12 cellular contexts compared by ENCODE assay signal in the genomic region with DNA sequence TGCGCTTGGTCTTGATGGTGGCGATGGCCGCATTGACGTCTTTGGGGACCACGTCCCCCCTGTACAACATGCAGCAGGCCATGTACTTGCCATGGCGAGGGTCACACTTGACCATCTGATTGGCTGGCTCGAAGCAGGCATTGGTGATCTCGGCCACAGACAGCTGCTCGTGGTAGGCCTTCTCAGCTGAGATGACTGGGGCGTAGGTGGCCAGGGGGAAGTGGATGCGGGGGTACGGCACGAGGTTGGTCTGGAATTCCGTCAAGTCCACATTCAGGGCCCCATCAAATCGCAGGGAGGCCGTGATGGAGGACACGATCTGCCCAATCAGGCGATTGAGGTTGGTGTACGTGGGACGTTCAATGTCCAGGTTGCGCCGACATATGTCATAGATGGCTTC. TPM values are rescaled to one million over a fixed set of nuclear protein-coding genes. Genes with fewer than 3 reads are reported as not detected.
DNase-seq lines count a peak whose midpoint lies in the region; ATAC-seq and TF ChIP-seq lines count a peak whose summit lies in the region.
"Not testable (repeated sequence)": the region's sequence is repeated elsewhere in the genome, so short reads cannot be mapped to it uniquely, and the experiment has no call there.
"Had no signal": no experiment of that assay in that cellular context is flagged by ENCODE, and none has a peak within 500 bp of the region (broad histone marks: within the 10 kb centered on the region; RNA-seq: fewer than 3 reads in every experiment).

No MANE protein-coding gene starts in this region.

- not testable (repeated sequence) for TF ChIP-seq CTCF in PC-3 (conservative IDR thresholded peaks at IDR 0.05; ENCODE audit: low read depth, low read length); left ventricle myocardium inferior (IDR thresholded peaks at IDR 0.05; ENCODE audit: borderline replicate concordance); spleen (IDR thresholded peaks at IDR 0.05 in 8 of 11, conservative IDR thresholded peaks at IDR 0.05 in 3 of 11)

- H4K20me1 ChIP-seq in PC-3 (ENCODE audit: low read length) = not testable (repeated sequence)

- H2AFZ ChIP-seq in PC-3 (ENCODE audit: low read length) = not testable (repeated sequence)

- H3K9me3 ChIP-seq in PC-3 (ENCODE audit: low read length); left ventricle myocardium inferior (replicated peaks); spleen: not testable (repeated sequence)

- H3K4me3 ChIP-seq in PC-3 (ENCODE audit: low read length); spleen: not testable (repeated sequence)
- H3K4me3 ChIP-seq in left ventricle myocardium inferior = peak overlapping the region; percentile 57

- ATAC-seq in PC-3 = not testable (repeated sequence)

- WGBS in spleen, 5 donors = 80 to 98% (median 89%) methylated on average over 7 to 22 of the region's 22 CpGs

- H3K9me2 ChIP-seq in PC-3 (replicated peaks; ENCODE audit: low read length) = not testable (repeated sequence)

- H3K4me2 ChIP-seq in PC-3 (ENCODE audit: low read length) = not testable (repeated sequence)

- not testable (repeated sequence) for H3K9ac ChIP-seq in PC-3 (ENCODE audit: low read length)

- not testable (repeated sequence) for H3K27ac ChIP-seq in PC-3 (ENCODE audit: low read length); left ventricle myocardium inferior (replicated peaks); spleen

- POLR2A ChIA-PET in PC-3 (lab: Charles Lee; ENCODE audit: unreplicated experiment) = not testable (repeated sequence)

- not testable (repeated sequence) for TF ChIP-seq POLR2A in spleen (IDR thresholded peaks at IDR 0.05)

- H3F3A ChIP-seq in PC-3 (ENCODE audit: low read length, unreplicated experiment) = not testable (repeated sequence)

- DNase-seq in PC-3, left ventricle myocardium inferior: not testable (repeated sequence)
- peak; percentile 60 for DNase-seq in mesenteric fat pad (ENCODE audit: low spot score)
- DNase-seq in spleen = peak; percentile 51

- not testable (repeated sequence) for H3K79me2 ChIP-seq in PC-3 (ENCODE audit: low read length)

- CTCF ChIA-PET in PC-3 (lab: Charles Lee) = not testable (repeated sequence)

- not testable (repeated sequence) for H3K36me3 ChIP-seq in PC-3 (ENCODE audit: low read depth, low read length); left ventricle myocardium inferior
- H3K36me3 ChIP-seq in spleen = peaks cover 0 to 22% (median 7%) of the 10 kb centered on the region in 6 donors

- H3K27me3 ChIP-seq in PC-3 (ENCODE audit: low read length); left ventricle myocardium inferior (ENCODE audit: low read depth); spleen (replicated peaks in 1 of 7): not testable (repeated sequence)

- H3K4me1 ChIP-seq in PC-3 (ENCODE audit: insufficient read depth, low read length); left ventricle myocardium inferior; spleen: not testable (repeated sequence)

- TSS peak; percentile 6 for BruUV-seq in PC-3 (replicated peaks; lab: Mats Ljungman, UMichigan)

- intact Hi-C loops in PC-3 (cut with micrococcal nuclease); left ventricle myocardium inferior (cut with micrococcal nuclease); spleen (cut with DNase I; ENCODE audit: low total_unique reads): not testable (repeated sequence)

RNA-seq across cellular contexts. Expression of gene TUBA3E, which starts 4.4 kb away (rescaled TPM):
- total RNA-seq in PC-3 (2014; rRNA removed) = not detected in 2 replicates
- 47.1 TPM for total RNA-seq in left ventricle myocardium inferior
- total RNA-seq in mesenteric fat pad = not detected
- not detected for total RNA-seq in spleen
- polyA plus RNA-seq in spleen = under 1 TPM in 1 of 3 donors, not detected in 2; 0.11 TPM
- total RNA-seq: A673; CD4-positive, alpha-beta memory T cell; CD4-positive, CD25-positive, alpha-beta regulatory T cell; CD8-positive, alpha-beta memory T cell; G401; GM12878 had no signal
- polyA plus RNA-seq: AG04450; CD14-positive monocyte; CD4-positive, alpha-beta memory T cell; CD4-positive, CD25-positive, alpha-beta regulatory T cell; CD8-positive, alpha-beta memory T cell; GM12878 had no signal

RNA-seq across cellular contexts. Expression of gene MZT2B, which starts 11.8 kb away (rescaled TPM):
- total RNA-seq in PC-3 (2014; rRNA removed) (502 and 600 TPM in 2 replicates), left ventricle myocardium inferior (422 TPM), mesenteric fat pad (132 TPM), spleen (100 to 1,000 TPM in 3 of 7 donors, 10 to 100 TPM in 4; 37.9 to 159 (median 95.0) TPM)
- polyA plus RNA-seq in spleen = 100 to 1,000 TPM; 204 to 308 (median 217) TPM

RNA-seq across cellular contexts. Expression of gene SMPD4, which starts 12.4 kb away (rescaled TPM):
- total RNA-seq in PC-3 (2014; rRNA removed) (64.4 and 82.2 TPM in 2 replicates), left ventricle myocardium inferior (26.7 TPM), mesenteric fat pad (32.7 TPM), spleen (10 to 100 TPM; 32.7 to 44.9 (median 40.7) TPM)
- polyA plus RNA-seq in spleen = 10 to 100 TPM; 24.0 to 34.7 (median 33.0) TPM

RNA-seq across cellular contexts. Expression of gene CCDC74B, which starts 48.9 kb away (rescaled TPM):
- 8.6 and 9.8 TPM in 2 replicates for total RNA-seq in PC-3 (2014; rRNA removed)
- total RNA-seq in left ventricle myocardium inferior = 0.44 TPM
- total RNA-seq in mesenteric fat pad = 0.64 TPM
- total RNA-seq in spleen = 1 to 10 TPM in 2 of 7 donors, under 1 TPM in 3, not detected in 2; 0.27 to 2.5 (median 0.66) TPM
- polyA plus RNA-seq in spleen = under 1 TPM; 0.38 to 0.61 (median 0.57) TPM
- total RNA-seq: CD4-positive, CD25-positive, alpha-beta regulatory T cell had no signal
- polyA plus RNA-seq: CD14-positive monocyte; CD4-positive, alpha-beta memory T cell; CD4-positive, CD25-positive, alpha-beta regulatory T cell had no signal

Comparison
In these comparisons a context has a peak if more than half of its experiments do, and no peak if none do; other contexts are left out.
1. RNA of gene TUBA3E, which starts 4.4 kb away (total RNA-seq): 47.1 TPM in left ventricle myocardium inferior (single experiment); not detected in PC-3, not detected in mesenteric fat pad (single experiment) and not detected in spleen; every median in the first group is over 10 times any median in the second.